1 cellular context compared by ENCODE assay signal in the genomic region with DNA sequence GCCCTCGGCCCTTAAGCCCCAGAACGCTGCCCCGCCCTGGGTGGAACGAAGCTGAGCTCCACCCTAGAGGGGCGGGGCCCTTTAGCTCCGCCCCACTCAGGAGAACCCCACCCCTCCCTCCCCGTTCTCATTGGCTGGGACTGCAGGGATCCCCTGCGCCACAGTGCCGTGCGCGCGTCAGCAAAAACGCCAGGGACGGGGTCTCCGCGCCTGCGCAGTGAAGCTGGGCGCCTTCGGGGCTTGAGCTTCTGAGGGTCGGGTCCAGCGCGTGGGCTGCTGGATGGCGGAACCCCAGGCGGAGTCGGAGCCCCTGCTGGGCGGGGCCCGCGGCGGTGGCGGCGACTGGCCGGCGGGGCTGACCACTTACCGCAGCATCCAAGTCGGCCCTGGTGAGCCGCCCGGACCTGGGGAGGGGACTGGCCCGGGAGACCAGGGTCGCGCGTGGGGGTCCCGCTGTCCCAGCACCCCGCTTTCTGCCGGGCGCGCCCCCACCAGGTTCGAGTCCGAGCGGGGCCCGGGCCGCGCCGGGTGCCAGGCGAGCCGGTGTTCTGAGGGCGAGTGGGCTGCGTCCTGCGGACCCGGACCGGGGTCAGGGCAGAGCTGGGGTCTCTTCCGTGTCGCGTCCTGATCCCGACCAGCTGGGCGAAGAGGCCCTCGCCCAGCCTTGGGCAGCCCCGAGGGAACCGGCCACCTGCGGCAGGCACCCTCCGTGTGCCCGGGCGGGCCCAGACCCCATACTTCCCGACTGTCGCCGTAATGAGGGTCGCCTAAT.
TF ChIP-seq lines count a peak whose summit lies in the region.

A gene (plus strand): TSS at position 215 of the 772 bp plus-strand sequence. CDS start 66 bp downstream, at position 281.

TF ChIP-seq in IMR-90, 13 proteins besides CTCF, POLR2A, EP300 and RAD21 (continued from another document):
- TF ChIP-seq, protein P1, sequence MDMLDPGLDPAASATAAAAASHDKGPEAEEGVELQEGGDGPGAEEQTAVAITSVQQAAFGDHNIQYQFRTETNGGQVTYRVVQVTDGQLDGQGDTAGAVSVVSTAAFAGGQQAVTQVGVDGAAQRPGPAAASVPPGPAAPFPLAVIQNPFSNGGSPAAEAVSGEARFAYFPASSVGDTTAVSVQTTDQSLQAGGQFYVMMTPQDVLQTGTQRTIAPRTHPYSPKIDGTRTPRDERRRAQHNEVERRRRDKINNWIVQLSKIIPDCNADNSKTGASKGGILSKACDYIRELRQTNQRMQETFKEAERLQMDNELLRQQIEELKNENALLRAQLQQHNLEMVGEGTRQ (IDR thresholded peaks at IDR 0.05; ENCODE audit: low read depth, low read length): no peak
